In the genomic region with DNA sequence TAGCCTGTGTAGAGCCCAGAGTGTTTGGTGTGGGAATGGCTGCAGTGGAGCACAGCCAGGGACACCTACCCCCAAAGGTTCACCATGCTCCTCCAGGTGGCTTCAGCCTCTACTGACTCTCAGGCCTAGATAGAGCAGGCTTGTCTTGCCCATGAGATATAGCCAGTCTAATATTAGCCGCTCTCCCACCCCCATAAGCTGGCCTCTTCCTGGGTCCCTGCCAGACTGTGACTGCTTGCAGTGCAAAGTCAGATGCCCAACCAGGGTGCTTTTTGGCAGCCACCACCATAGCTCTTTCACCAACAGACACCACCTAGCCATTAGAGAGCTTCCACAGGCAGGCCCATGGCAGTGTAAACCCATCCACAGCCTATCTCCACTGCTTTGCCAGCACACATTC, we compare ENCODE assay signal across 22 cellular contexts.
DNase-seq lines count a peak whose midpoint lies in the region; ATAC-seq, FAIRE-seq and TF ChIP-seq lines count a peak whose summit lies in the region.
"Had no signal": no experiment of that assay in that cellular context is flagged by ENCODE, and none has a peak within 500 bp of the region (broad histone marks: within the 10 kb centered on the region; RNA-seq: fewer than 3 reads in every experiment).

No MANE protein-coding gene starts in this region.

- no peaks in the 10 kb centered on the region for H3K79me2 ChIP-seq in H1 (ENCODE audit: control insufficient read depth in 1 of 2, insufficient read depth in 2 of 2, low read length in 2 of 2)

- 0 out of 2 replicates have a peak overlapping the region, but pooled peaks have one; percentile 40 for H2BK20ac ChIP-seq in H1 (ENCODE audit: low read length)

- H3K4ac ChIP-seq in H1 (replicated peaks; ENCODE audit: insufficient read length, low read depth, low read length), result no peak overlapping the region

- no peak for TF ChIP-seq RAD21 in H1 (IDR thresholded peaks at IDR 0.05 in 1 of 2, conservative IDR thresholded peaks at IDR 0.05 in 1 of 2; ENCODE audit: low read depth in 2 of 2, low read length in 2 of 2)

- peaks cover 6% of the 10 kb centered on the region for H3K9me3 Mint-ChIP-seq in Calu3 (ENCODE audit: low read depth, unreplicated experiment)

- 89% methylated on average over 1 of the region's 1 CpG; no CpG with 5 or more reads in 1 of the 2 experiments for WGBS in H1 (ENCODE audit: extremely low coverage in 1 of 2, insufficient coverage in 1 of 2, insufficient read length in 1 of 2, insufficient replicate concordance in 2 of 2, low coverage in 1 of 2, low lambda C conversion rate in 2 of 2, missing lambda C conversion rate in 1 of 2), 2 experiments
- WGBS in right cardiac atrium, result 79% methylated on average over 1 of the region's 1 CpG

- DNase-seq in Calu3, result no peak
- no peak for DNase-seq in H1 (ENCODE audit: low read depth in 1 of 2, low spot score in 2 of 2)
- peak in 2 of 3 donors; percentile 36 to 53 for DNase-seq in right cardiac atrium
- peak; percentile 13 for DNase-seq in renal cortical epithelial cell (ENCODE audit: low read depth)
- DNase-seq in NCI-H2227 treated with DMSO at 0.1 percent for 48 hours (lab: John Stamatoyannopoulos, UW), result no peak
- no peak for DNase-seq in caudate nucleus (lab: John Stamatoyannopoulos, UW)
- DNase-seq: CD8-positive, alpha-beta T cell; DMS79; H7; HFFc6; MV-4-11; NCI-H1694 treated with DMSO at 0.1 percent for 48 hours; NCI-H2107; NCI-H345; NCI-H526 treated with DMSO at 0.1 percent for 48 hours; SIG-M5 had no signal

- H3K23ac ChIP-seq in H1 (ENCODE audit: insufficient read length), result no peak overlapping the region

- no peaks in the 10 kb centered on the region for H3K27me3 Mint-ChIP-seq in Calu3 (ENCODE audit: unreplicated experiment)

- 0 out of 2 replicates have a peak overlapping the region, but pooled peaks have one; percentile 88 for H2AK5ac ChIP-seq in H1 (ENCODE audit: low read depth, low read length)

- H2BK120ac ChIP-seq in H1 (replicated peaks; ENCODE audit: low read depth, low read length), result no peak overlapping the region

- peak overlapping the region; percentile 71; the same call in 1 of the 2 replicates for H3K18ac ChIP-seq in H1 (ENCODE audit: extremely low read depth, low read length)

- BruUV-seq in Calu3 (replicated peaks; lab: Mats Ljungman, UMichigan), result no TSS peak

- H3K27me3 ChIP-seq in H1 (replicated peaks in 1 of 4; ENCODE audit: control insufficient read depth in 3 of 4, extremely low read depth in 1 of 4, insufficient read depth in 3 of 4, low read length in 3 of 4) (no peaks in the 10 kb centered on the region), right cardiac atrium (ENCODE audit: control insufficient read depth, insufficient read depth) (no peaks in the 10 kb centered on the region)
- H3K27me3 ChIP-seq: BLaER1 treated with 17β-estradiol and CSF1 and Interleukin-3, amounts not matched to agents 10 nM and 100 nM had no signal

- ATAC-seq in right cardiac atrium, result peak in 1 of 2 donors; percentile 22
- ATAC-seq in GM19328 (IDR thresholded peaks at IDR 0.05; ENCODE audit: unreplicated experiment), result no peak
- ATAC-seq: CD8-positive, alpha-beta T cell; K562; SK-N-SH treated with all-trans-retinoic acid at 6 μM for 48 hours had no signal

- H4K8ac ChIP-seq in H1 (ENCODE audit: extremely low read depth, insufficient read depth, low read length), result no peak overlapping the region

- H3K79me1 ChIP-seq in H1 (ENCODE audit: low read depth, low read length), result no peaks in the 10 kb centered on the region

- no peak overlapping the region for H3K27ac ChIP-seq in H1 (ENCODE audit: low read depth, low read length)
- H3K27ac ChIP-seq in right cardiac atrium (ENCODE audit: low read length), result no peak overlapping the region
- H3K27ac ChIP-seq in caudate nucleus (ENCODE audit: low read depth, low read length), result no peak overlapping the region
- H3K27ac ChIP-seq: BLaER1 treated with 17β-estradiol and CSF1 and Interleukin-3, amounts not matched to agents 10 nM and 100 nM had no signal

- no peaks in the 10 kb centered on the region for H3K9me3 ChIP-seq in H1 (ENCODE audit: insufficient read depth in 2 of 2, low read depth in 1 of 2, low read length in 1 of 2)
- H3K9me3 ChIP-seq in right cardiac atrium (ENCODE audit: control insufficient read depth, low read length), result no peaks in the 10 kb centered on the region

- H3K36me3 ChIP-seq in H1 (ENCODE audit: control insufficient read depth in 2 of 4, insufficient read depth in 4 of 4, low read length in 3 of 4), result no peaks in the 10 kb centered on the region
- H3K36me3 ChIP-seq: BLaER1 treated with 17β-estradiol and CSF1 and Interleukin-3, amounts not matched to agents 10 nM and 100 nM had no signal

- CTCF ChIA-PET in Calu3 (lab: Charles Lee) (no interaction called here), H1 (lab: Charles Lee; ENCODE audit: partially characterized antibody) (interaction anchor here (0.7 kb wide), 1 partner anchor 41 kb away, joined by 3 read pairs; no protein-coding TSS in a partner anchor)

- POLR2A ChIA-PET in H1 (lab: Charles Lee; ENCODE audit: partially characterized antibody), result no interaction called here

- no peak overlapping the region for H4K91ac ChIP-seq in H1 (replicated peaks; ENCODE audit: insufficient read length, low read length)

- H3K56ac ChIP-seq in H1 (replicated peaks; ENCODE audit: insufficient read length, low read depth, low read length), result no peak overlapping the region

- H3K4me2 ChIP-seq in H1 (ENCODE audit: insufficient read depth in 1 of 2, low read depth in 2 of 2, low read length in 2 of 2), result no peak overlapping the region
- H3K4me2 ChIP-seq: BLaER1 treated with 17β-estradiol and CSF1 and Interleukin-3, amounts not matched to agents 10 nM and 100 nM had no signal

- TF ChIP-seq EP300 in H1 (IDR thresholded peaks at IDR 0.05; ENCODE audit: borderline replicate concordance in 1 of 2, low read depth in 2 of 2, low read length in 2 of 2), result no peak

- H3K9ac ChIP-seq in H1 (replicated peaks in 1 of 4; ENCODE audit: extremely low read depth in 1 of 4, low read depth in 3 of 4, low read length in 3 of 4), result no peak overlapping the region
- H3K9ac ChIP-seq: BLaER1 treated with 17β-estradiol and CSF1 and Interleukin-3, amounts not matched to agents 10 nM and 100 nM had no signal

- H2BK15ac ChIP-seq in H1 (ENCODE audit: low read length), result peak overlapping the region; percentile 99

- TF ChIP-seq POLR2A in H1 (IDR thresholded peaks at IDR 0.05; ENCODE audit: control extremely low read depth in 1 of 2, low read depth in 2 of 2, low read length in 2 of 2), result no peak

- TF ChIP-seq CTCF in Calu3 (IDR thresholded peaks at IDR 0.05; ENCODE audit: unreplicated experiment), result no peak
- TF ChIP-seq CTCF in H1 (IDR thresholded peaks at IDR 0.05; ENCODE audit: control extremely low read depth in 1 of 3, insufficient read depth in 1 of 3, low read depth in 1 of 3, low read length in 3 of 3), result no peak

- no peak overlapping the region for H3K14ac ChIP-seq in H1 (ENCODE audit: insufficient read length)

- no peak overlapping the region for H2AFZ ChIP-seq in H1 (ENCODE audit: low read length)

- H4K20me1 ChIP-seq in H1 (replicated peaks in 1 of 2; ENCODE audit: control insufficient read depth in 1 of 2, insufficient read depth in 2 of 2, low read length in 2 of 2), result no peaks in the 10 kb centered on the region
- H4K20me1 ChIP-seq: BLaER1 treated with 17β-estradiol and CSF1 and Interleukin-3, amounts not matched to agents 10 nM and 100 nM had no signal

- H3K4me3 Mint-ChIP-seq in Calu3 (ENCODE audit: low read depth, unreplicated experiment), result no peak overlapping the region
- H3K4me3 Mint-ChIP-seq: CD8-positive, alpha-beta T cell; HFFc6 had no signal

- no peaks in the 10 kb centered on the region for H3K36me3 Mint-ChIP-seq in Calu3 (ENCODE audit: insufficient read depth, unreplicated experiment)
- H3K36me3 Mint-ChIP-seq: CD8-positive, alpha-beta T cell had no signal

- H2BK12ac ChIP-seq in H1 (ENCODE audit: low read depth, low read length), result peak overlapping the region; percentile 70

- no peaks in the 10 kb centered on the region for H3K23me2 ChIP-seq in H1 (ENCODE audit: low read depth, low read length)

- no peak for FAIRE-seq in H1 (lab: Jason Lieb, UNC)
- FAIRE-seq: GM12892, GM18507, K562 had no signal

- H3K4me1 ChIP-seq in H1 (replicated peaks in 1 of 4; ENCODE audit: control insufficient read depth in 3 of 4, insufficient read depth in 4 of 4, low read length in 3 of 4), result peaks cover 0 to 4% (median 2%) of the 10 kb centered on the region in 4 experiments; a peak in 3 of 7 replicates
- H3K4me1 ChIP-seq in right cardiac atrium (ENCODE audit: control insufficient read depth, insufficient read depth, low read length), result no peaks in the 10 kb centered on the region
- H3K4me1 ChIP-seq: BLaER1 treated with 17β-estradiol and CSF1 and Interleukin-3, amounts not matched to agents 10 nM and 100 nM had no signal

- peak overlapping the region; percentile 65 for H3K27ac Mint-ChIP-seq in Calu3 (ENCODE audit: unreplicated experiment)
- H3K27ac Mint-ChIP-seq: CD8-positive, alpha-beta T cell; HFFc6 had no signal

- H3K4me3 ChIP-seq in H1 (ENCODE audit: extremely low read depth in 1 of 4, insufficient read depth in 2 of 4, low read depth in 3 of 4, low read length in 4 of 4), result no peak overlapping the region
- no peak overlapping the region for H3K4me3 ChIP-seq in right cardiac atrium (ENCODE audit: low read length)
- H3K4me3 ChIP-seq: BLaER1 treated with 17β-estradiol and CSF1 and Interleukin-3, amounts not matched to agents 10 nM and 100 nM; K562 had no signal

- intact Hi-C loops in Calu3 (cut with micrococcal nuclease; ENCODE audit: unreplicated experiment), result no loop called here
- intact Hi-C loops in right cardiac atrium (cut with DNase I), result no loop called here

- H3K4me1 Mint-ChIP-seq in Calu3 (ENCODE audit: low read depth, unreplicated experiment), result peaks cover 27% of the 10 kb centered on the region

- H2BK5ac ChIP-seq in H1 (ENCODE audit: low read depth, low read length), result peak overlapping the region; percentile 47; the same call in 1 of the 2 replicates

- no peak overlapping the region for H4K5ac ChIP-seq in H1 (ENCODE audit: insufficient read length, low read depth, low read length)

TF ChIP-seq in H1, 55 proteins besides CTCF, POLR2A, EP300 and RAD21:
- no peak for TF ChIP-seq RXRA (IDR thresholded peaks at IDR 0.05; ENCODE audit: insufficient read depth, low read depth, low read length)
- no peak for TF ChIP-seq GABPA (IDR thresholded peaks at IDR 0.05; ENCODE audit: borderline replicate concordance, insufficient read depth, low read length)
- no peak for TF ChIP-seq CHD2 (IDR thresholded peaks at IDR 0.05; ENCODE audit: low read length)
- no peak for TF ChIP-seq ASH2L (IDR thresholded peaks at IDR 0.05; ENCODE audit: low read length)
- TF ChIP-seq KDM4A (IDR thresholded peaks at IDR 0.05; ENCODE audit: low read depth, low read length, severe bottlenecking), result no peak
- no peak for TF ChIP-seq BACH1 (IDR thresholded peaks at IDR 0.05; ENCODE audit: low read length)

Comparison
In these comparisons a context has a peak if more than half of its experiments do, and no peak if none do; other contexts are left out.
1. DNase-seq: peak in right cardiac atrium (2 of 3) and renal cortical epithelial cell (single experiment); none in Calu3 (single experiment), H1 (0 of 2), NCI-H2227 treated with DMSO at 0.1 percent for 48 hours (single experiment) and caudate nucleus (0 of 61).